In genomic region chr5:151130235-151130921, GRCh38 we compare ENCODE assay signal across 1 cellular context.
A peak's percentile ranks its signal among the peaks of the same experiment; 100 is the strongest.
TF ChIP-seq lines count a peak whose summit lies in the region.

No MANE protein-coding gene starts in this region.

TF ChIP-seq in K562, 482 proteins besides CTCF, POLR2A, EP300 and RAD21:
- TF ChIP-seq ZFP30 (CRISPR knock-in tag; IDR thresholded peaks at IDR 0.05; ENCODE audit: borderline replicate concordance) = no peak
- TF ChIP-seq ZNF121 (CRISPR knock-in tag; conservative IDR thresholded peaks at IDR 0.05) = peak; percentile 27; the same call in 1 of the 2 replicates
- TF ChIP-seq MAFK (IDR thresholded peaks at IDR 0.05; ENCODE audit: low read length) = no peak
TF ChIP-seq in K562: peak in this region for 1.
